Comparison of ENCODE assay signal across 10 cellular contexts in genomic region chr20:32510601-32511357, GRCh38.
DNase-seq lines count a peak whose midpoint lies in the region; ATAC-seq, FAIRE-seq and TF ChIP-seq lines count a peak whose summit lies in the region.
"Had no signal": no experiment of that assay in that cellular context is flagged by ENCODE, and none has a peak within 500 bp of the region (broad histone marks: within the 10 kb centered on the region; RNA-seq: fewer than 3 reads in every experiment).

No MANE protein-coding gene starts in this region.

- peaks cover 73% of the 10 kb centered on the region for H3K4me1 ChIP-seq in CD8-positive, alpha-beta memory T cell (ENCODE audit: insufficient read depth, low read length)
- H3K4me1 ChIP-seq in psoas muscle: no peaks in the 10 kb centered on the region
- H3K4me1 ChIP-seq in esophagus muscularis mucosa: no peaks in the 10 kb centered on the region

- ATAC-seq in natural killer cell treated with Interleukin-12 subunit alpha and Interleukin-12 subunit beta and Interleukin-15 and Interleukin-18, amount 100 ng/mL, for 72 hours: no peak
- ATAC-seq in HG02759 (IDR thresholded peaks at IDR 0.05; ENCODE audit: unreplicated experiment) (no peak), psoas muscle (no peak)

- TF ChIP-seq CTCF in bronchial epithelial cell (IDR thresholded peaks at IDR 0.05; ENCODE audit: insufficient read depth, low read length, severe bottlenecking) (no peak), psoas muscle (IDR thresholded peaks at IDR 0.05) (no peak), esophagus muscularis mucosa (IDR thresholded peaks at IDR 0.05) (no peak)

- H3K36me3 Mint-ChIP-seq in CD8-positive, alpha-beta memory T cell: peaks cover 0 to 80% (median 23%) of the 10 kb centered on the region in 3 donors
- H3K36me3 Mint-ChIP-seq in natural killer cell treated with Interleukin-12 subunit alpha and Interleukin-12 subunit beta and Interleukin-15 and Interleukin-18, amount 100 ng/mL, for 72 hours: no peaks in the 10 kb centered on the region

- POLR2A ChIA-PET in CD8-positive, alpha-beta memory T cell (lab: Charles Lee): interaction anchor here (0.9 to 1.1 kb wide), 2 partner anchors 12 kb away, joined by 4 to 5 read pairs; no protein-coding TSS in a partner anchor

- DNase-seq in CD8-positive, alpha-beta memory T cell: peak in 1 of 5 donors; percentile 38
- DNase-seq in NCI-H146 (lab: John Stamatoyannopoulos, UW): peak; percentile 52
- peak; percentile 68 for DNase-seq in bronchial epithelial cell (ENCODE audit: low read depth)
- peak; percentile 41 for DNase-seq in natural killer cell treated with Interleukin-12 subunit alpha and Interleukin-12 subunit beta and Interleukin-15 and Interleukin-18, amount 100 ng/mL, for 72 hours (ENCODE audit: low spot score)
- DNase-seq in NOMO-1 (lab: John Stamatoyannopoulos, UW; ENCODE audit: unreplicated experiment in 2 of 2): no peak
- no peak for DNase-seq in psoas muscle
- DNase-seq in esophagus muscularis mucosa (ENCODE audit: extremely low spot score): no peak
- DNase-seq: activated CD4-positive, alpha-beta T cell treated with anti-CD3 and anti-CD28 coated beads, Interleukin-2, amount 50 U/mL, for 1 hour; NCI-H2081 had no signal

- peak overlapping the region; percentile 49 for H3K4me3 ChIP-seq in CD8-positive, alpha-beta memory T cell (ENCODE audit: low read length)
- H3K4me3 ChIP-seq in bronchial epithelial cell (ENCODE audit: low read depth, low read length) (no peak overlapping the region), psoas muscle (no peak overlapping the region), esophagus muscularis mucosa (no peak overlapping the region)

- intact Hi-C loops in psoas muscle (cut with DNase I) (no loop called here), esophagus muscularis mucosa (cut with DNase I) (no loop called here)

- H3K27me3 Mint-ChIP-seq in CD8-positive, alpha-beta memory T cell: no peaks in the 10 kb centered on the region
- H3K27me3 Mint-ChIP-seq in natural killer cell treated with Interleukin-12 subunit alpha and Interleukin-12 subunit beta and Interleukin-15 and Interleukin-18, amount 100 ng/mL, for 72 hours: no peaks in the 10 kb centered on the region

- H3K27me3 ChIP-seq in CD8-positive, alpha-beta memory T cell (ENCODE audit: insufficient read depth, low read length, poor library complexity, severe bottlenecking): no peaks in the 10 kb centered on the region
- H3K27me3 ChIP-seq in bronchial epithelial cell (ENCODE audit: control insufficient read depth, insufficient read depth, low read length) (peaks cover 2% of the 10 kb centered on the region), psoas muscle (ENCODE audit: insufficient read depth in 3 of 3, low read length in 2 of 3) (no peaks in the 10 kb centered on the region), esophagus muscularis mucosa (no peaks in the 10 kb centered on the region)

- H3K36me3 ChIP-seq in CD8-positive, alpha-beta memory T cell (ENCODE audit: insufficient read depth, low read length): peaks cover 8% of the 10 kb centered on the region
- H3K36me3 ChIP-seq in bronchial epithelial cell (ENCODE audit: control insufficient read depth, insufficient read depth, low read length): no peaks in the 10 kb centered on the region
- no peaks in the 10 kb centered on the region for H3K36me3 ChIP-seq in psoas muscle (ENCODE audit: insufficient read depth in 1 of 2, low read depth in 1 of 2)
- no peaks in the 10 kb centered on the region for H3K36me3 ChIP-seq in esophagus muscularis mucosa

- H3K4me3 Mint-ChIP-seq in CD8-positive, alpha-beta memory T cell: peak overlapping the region; percentile 73 to 87 (median 80)
- H3K4me3 Mint-ChIP-seq in natural killer cell treated with Interleukin-12 subunit alpha and Interleukin-12 subunit beta and Interleukin-15 and Interleukin-18, amount 100 ng/mL, for 72 hours: no peak overlapping the region

- no peak for TF ChIP-seq EP300 in esophagus muscularis mucosa (IDR thresholded peaks at IDR 0.05)

- WGBS in psoas muscle, 3 donors: 70 to 73% (median 71%) methylated on average over 15 to 17 of the region's 17 CpGs
- WGBS in esophagus muscularis mucosa: 65% methylated on average over 17 of the region's 17 CpGs

- H3K27ac ChIP-seq in CD8-positive, alpha-beta memory T cell (ENCODE audit: low read depth, low read length): peak overlapping the region; percentile 45
- H3K27ac ChIP-seq in psoas muscle (no peak overlapping the region), esophagus muscularis mucosa (replicated peaks in 1 of 4) (no peak overlapping the region)

- CTCF ChIA-PET in CD8-positive, alpha-beta memory T cell (lab: Charles Lee): interaction anchor here (1.7 to 2.3 kb wide), 2 partner anchors 10 to 11 kb away, joined by 5 to 15 read pairs; no protein-coding TSS in a partner anchor

- no peaks in the 10 kb centered on the region for H3K9me3 Mint-ChIP-seq in CD8-positive, alpha-beta memory T cell
- H3K9me3 Mint-ChIP-seq in natural killer cell treated with Interleukin-12 subunit alpha and Interleukin-12 subunit beta and Interleukin-15 and Interleukin-18, amount 100 ng/mL, for 72 hours: no peaks in the 10 kb centered on the region

- peak overlapping the region; percentile 86 to 98 (median 94) for H3K27ac Mint-ChIP-seq in CD8-positive, alpha-beta memory T cell
- H3K27ac Mint-ChIP-seq in natural killer cell treated with Interleukin-12 subunit alpha and Interleukin-12 subunit beta and Interleukin-15 and Interleukin-18, amount 100 ng/mL, for 72 hours: peak overlapping the region; percentile 60 to 87

- no peak for TF ChIP-seq POLR2A in esophagus muscularis mucosa (IDR thresholded peaks at IDR 0.05; ENCODE audit: low read depth)

- no peaks in the 10 kb centered on the region for H3K9me3 ChIP-seq in CD8-positive, alpha-beta memory T cell (ENCODE audit: low read length)
- H3K9me3 ChIP-seq in psoas muscle: no peaks in the 10 kb centered on the region
- H3K9me3 ChIP-seq in esophagus muscularis mucosa: no peaks in the 10 kb centered on the region

- no peak for FAIRE-seq in bronchial epithelial cell (lab: Jason Lieb, UNC)

- peaks cover 75 to 87% (median 86%) of the 10 kb centered on the region in 3 donors for H3K4me1 Mint-ChIP-seq in CD8-positive, alpha-beta memory T cell
- peaks cover 33 to 46% of the 10 kb centered on the region in 2 donors for H3K4me1 Mint-ChIP-seq in natural killer cell treated with Interleukin-12 subunit alpha and Interleukin-12 subunit beta and Interleukin-15 and Interleukin-18, amount 100 ng/mL, for 72 hours (ENCODE audit: low read depth in 2 of 2)

Comparison
In these comparisons a context has a peak if more than half of its experiments do, and no peak if none do; other contexts are left out.
1. DNase-seq: peak in NCI-H146 (single experiment), bronchial epithelial cell (single experiment) and natural killer cell treated with Interleukin-12 subunit alpha and Interleukin-12 subunit beta and Interleukin-15 and Interleukin-18, amount 100 ng/mL, for 72 hours (single experiment); none in NOMO-1 (0 of 2), psoas muscle (0 of 2) and esophagus muscularis mucosa (single experiment).